In genomic region chr6:156942266-156942665, GRCh38 we compare ENCODE assay signal across 19 cellular contexts.
A peak's percentile ranks its signal among the peaks of the same experiment; 100 is the strongest.
DNase-seq lines count a peak whose midpoint lies in the region; ATAC-seq, FAIRE-seq and TF ChIP-seq lines count a peak whose summit lies in the region.
"Had no signal": no experiment of that assay in that cellular context is flagged by ENCODE, and none has a peak within 500 bp of the region (broad histone marks: within the 10 kb centered on the region; RNA-seq: fewer than 3 reads in every experiment).

No MANE protein-coding gene starts in this region.

- CTCF ChIA-PET in WTC11 (lab: Charles Lee) = interaction anchor here (0.5 to 2.4 kb wide), 12 partner anchors 10 to 392 kb away, joined by 3 to 24 read pairs (median 5); no protein-coding TSS in a partner anchor

- H3K9ac ChIP-seq in Loucy (ENCODE audit: low read depth, low read length, poor library complexity, severe bottlenecking) = no peak overlapping the region

- no peak overlapping the region for H3K4me3 ChIP-seq in Loucy (ENCODE audit: low read length, poor library complexity, severe bottlenecking)
- H3K4me3 ChIP-seq: ovary, SJSA1, skin epidermis had no signal

- no peak overlapping the region for H3K4me2 ChIP-seq in Loucy (ENCODE audit: low read depth, low read length, poor library complexity, severe bottlenecking)

- TF ChIP-seq CTCF in Loucy (conservative IDR thresholded peaks at IDR 0.05; ENCODE audit: low read length) = peak; percentile 37; the same call in 1 of the 2 replicates
- no peak for TF ChIP-seq CTCF in WTC11 (IDR thresholded peaks at IDR 0.05)
- TF ChIP-seq CTCF in type B pancreatic cell (conservative IDR thresholded peaks at IDR 0.05) = no peak

- peak; percentile 42 for ATAC-seq in stimulated activated naive CD8-positive, alpha-beta T cell treated with anti-CD3 and anti-CD28 coated beads, Interleukin-15, amount 100 ng/mL, for 72 hours
- ATAC-seq in stimulated activated naive CD8-positive, alpha-beta T cell treated with anti-CD3 and anti-CD28 coated beads, Interleukin-15, Interleukin-2, amounts not matched to agents 100 U/mL and 50 U/mL, for 24 hours = no peak
- ATAC-seq in WTC11 (peak; percentile 66), HG02938 (IDR thresholded peaks at IDR 0.05; ENCODE audit: unreplicated experiment) (no peak), HG03460 (IDR thresholded peaks at IDR 0.05; ENCODE audit: unreplicated experiment) (no peak)
- ATAC-seq: left colon had no signal

- H3K4me1 ChIP-seq in Loucy (ENCODE audit: insufficient read depth, low read length, poor library complexity, severe bottlenecking) = peaks cover 9% of the 10 kb centered on the region

- H3F3A ChIP-seq in Loucy (ENCODE audit: low read depth) = no peaks in the 10 kb centered on the region

- H3K9me2 ChIP-seq in Loucy (replicated peaks; ENCODE audit: low read depth, low read length) = no peaks in the 10 kb centered on the region

- H3K4me1 Mint-ChIP-seq in stimulated activated naive CD8-positive, alpha-beta T cell treated with anti-CD3 and anti-CD28 coated beads, Interleukin-15, amount 100 ng/mL, for 72 hours = peaks cover 52% of the 10 kb centered on the region
- H3K4me1 Mint-ChIP-seq in WTC11 = peaks cover 75% of the 10 kb centered on the region
- peaks cover 45% of the 10 kb centered on the region for H3K4me1 Mint-ChIP-seq in type B pancreatic cell (ENCODE audit: unreplicated experiment)

- POLR2A ChIA-PET in WTC11 (lab: Charles Lee) = interaction anchor here (0.7 to 0.9 kb wide), 2 partner anchors 9 to 11 kb away, joined by 3 to 6 read pairs; no protein-coding TSS in a partner anchor

- peaks cover 4% of the 10 kb centered on the region; the same call in 1 of the 2 replicates for H3K36me3 ChIP-seq in Loucy (ENCODE audit: insufficient read depth, low read length)
- H3K36me3 ChIP-seq: ovary, SJSA1 had no signal

- peaks cover 96% of the 10 kb centered on the region for H3K79me2 ChIP-seq in Loucy (ENCODE audit: insufficient read depth, low read length)

- H3K9me3 Mint-ChIP-seq in stimulated activated naive CD8-positive, alpha-beta T cell treated with anti-CD3 and anti-CD28 coated beads, Interleukin-15, amount 100 ng/mL, for 72 hours = no peaks in the 10 kb centered on the region
- no peaks in the 10 kb centered on the region for H3K9me3 Mint-ChIP-seq in WTC11
- no peaks in the 10 kb centered on the region for H3K9me3 Mint-ChIP-seq in type B pancreatic cell
- H3K9me3 Mint-ChIP-seq: activated CD4-positive, alpha-beta memory T cell treated with anti-CD3 and anti-CD28 coated beads for 36 hours; activated T-helper 1 cell treated with anti-CD3 and anti-CD28 coated beads, Interleukin-12 subunit alpha, Interleukin-12 subunit beta, Interleukin-2, Interleukin-4 antibody, amounts not matched to agents 30 ng/mL and 10 ng/mL and 1 ng/mL, durations not matched to agents 14 hours and 24 hours and 36 hours had no signal

- H3K9me3 ChIP-seq in Loucy (ENCODE audit: insufficient read depth, low read depth, low read length) = no peaks in the 10 kb centered on the region
- H3K9me3 ChIP-seq: ovary, SJSA1 had no signal

- DNase-seq in stimulated activated naive CD8-positive, alpha-beta T cell treated with anti-CD3 and anti-CD28 coated beads, Interleukin-15, amount 100 ng/mL, for 72 hours = no peak
- no peak for DNase-seq in stimulated activated naive CD8-positive, alpha-beta T cell treated with anti-CD3 and anti-CD28 coated beads, Interleukin-15, Interleukin-2, amounts not matched to agents 100 U/mL and 50 U/mL, for 24 hours
- DNase-seq in WTC11 (ENCODE audit: low spot score) (peak; percentile 48), HTR-8/SVneo (ENCODE audit: insufficient read length, low spot score) (no peak), type B pancreatic cell (ENCODE audit: extremely low spot score, unreplicated experiment) (no peak)
- DNase-seq: activated CD4-positive, alpha-beta memory T cell treated with anti-CD3 and anti-CD28 coated beads for 36 hours; hypothalamus; left colon; NCI-H1105; stimulated activated CD4-positive, alpha-beta T cell treated with anti-CD3 and anti-CD28 coated beads, Interleukin-4, amount 100 ng/mL, for 24 hours; stimulated activated CD8-positive, alpha-beta memory T cell treated with anti-CD3 and anti-CD28 coated beads, Interleukin-4, amount 100 ng/mL, for 48 hours had no signal

- peak overlapping the region in 1 of 2 donors; percentile 74 for H3K27ac Mint-ChIP-seq in stimulated activated naive CD8-positive, alpha-beta T cell treated with anti-CD3 and anti-CD28 coated beads, Interleukin-15, amount 100 ng/mL, for 72 hours
- H3K27ac Mint-ChIP-seq in WTC11 = peak overlapping the region; percentile 23; the same call in 1 of the 2 replicates
- no peak overlapping the region for H3K27ac Mint-ChIP-seq in type B pancreatic cell
- H3K27ac Mint-ChIP-seq: activated CD4-positive, alpha-beta memory T cell treated with anti-CD3 and anti-CD28 coated beads for 36 hours; activated T-helper 1 cell treated with anti-CD3 and anti-CD28 coated beads, Interleukin-12 subunit alpha, Interleukin-12 subunit beta, Interleukin-2, Interleukin-4 antibody, amounts not matched to agents 30 ng/mL and 10 ng/mL and 1 ng/mL, durations not matched to agents 14 hours and 24 hours and 36 hours had no signal

- no peaks in the 10 kb centered on the region for H3K27me3 Mint-ChIP-seq in stimulated activated naive CD8-positive, alpha-beta T cell treated with anti-CD3 and anti-CD28 coated beads, Interleukin-15, amount 100 ng/mL, for 72 hours
- H3K27me3 Mint-ChIP-seq in WTC11 (ENCODE audit: low read depth) = no peaks in the 10 kb centered on the region
- H3K27me3 Mint-ChIP-seq in type B pancreatic cell = no peaks in the 10 kb centered on the region
- H3K27me3 Mint-ChIP-seq: activated CD4-positive, alpha-beta memory T cell treated with anti-CD3 and anti-CD28 coated beads for 36 hours had no signal

- H3K36me3 Mint-ChIP-seq in WTC11 (no peaks in the 10 kb centered on the region), type B pancreatic cell (peaks cover 8% of the 10 kb centered on the region)
- H3K36me3 Mint-ChIP-seq: activated CD4-positive, alpha-beta memory T cell treated with anti-CD3 and anti-CD28 coated beads for 36 hours had no signal

- H3K27me3 ChIP-seq in Loucy (ENCODE audit: insufficient read depth, low read length, poor library complexity, severe bottlenecking) = no peaks in the 10 kb centered on the region
- H3K27me3 ChIP-seq: ovary, SJSA1 had no signal

- no peak for FAIRE-seq in HTR-8/SVneo (lab: Jason Lieb, UNC)
- FAIRE-seq: TTC549 had no signal

- H2AFZ ChIP-seq in Loucy (ENCODE audit: low read length) = no peak overlapping the region

- peaks cover 69% of the 10 kb centered on the region for H4K20me1 ChIP-seq in Loucy (ENCODE audit: insufficient read depth, low read length, poor library complexity, severe bottlenecking)

- H3K4me3 Mint-ChIP-seq in stimulated activated naive CD8-positive, alpha-beta T cell treated with anti-CD3 and anti-CD28 coated beads, Interleukin-15, amount 100 ng/mL, for 72 hours = no peak overlapping the region
- H3K4me3 Mint-ChIP-seq in WTC11 (no peak overlapping the region), type B pancreatic cell (no peak overlapping the region)
- H3K4me3 Mint-ChIP-seq: activated CD4-positive, alpha-beta memory T cell treated with anti-CD3 and anti-CD28 coated beads for 36 hours; activated T-helper 1 cell treated with anti-CD3 and anti-CD28 coated beads, Interleukin-12 subunit alpha, Interleukin-12 subunit beta, Interleukin-2, Interleukin-4 antibody, amounts not matched to agents 30 ng/mL and 10 ng/mL and 1 ng/mL, durations not matched to agents 14 hours and 24 hours and 36 hours had no signal

TF ChIP-seq in WTC11, 78 proteins besides CTCF, POLR2A, EP300 and RAD21:
- TF ChIP-seq KAT7 (CRISPR knock-in tag; IDR thresholded peaks at IDR 0.05; ENCODE audit: borderline replicate concordance) = no peak
- TF ChIP-seq ZSCAN18 (CRISPR knock-in tag; IDR thresholded peaks at IDR 0.05) = 0 out of 2 replicates have a peak, but pooled peaks have one; percentile 13

Comparison
In these comparisons a context has a peak if more than half of its experiments do, and no peak if none do; other contexts are left out.
1. ATAC-seq: peak in stimulated activated naive CD8-positive, alpha-beta T cell treated with anti-CD3 and anti-CD28 coated beads, Interleukin-15, amount 100 ng/mL, for 72 hours (single experiment) and WTC11 (single experiment); none in stimulated activated naive CD8-positive, alpha-beta T cell treated with anti-CD3 and anti-CD28 coated beads, Interleukin-15, Interleukin-2, amounts not matched to agents 100 U/mL and 50 U/mL, for 24 hours (single experiment), HG02938 (single experiment) and HG03460 (single experiment).